In genomic region chr3:29511701-29512100, GRCh38 we compare ENCODE assay signal across 18 cellular contexts.
"Had no signal": no experiment of that assay in that cellular context is flagged by ENCODE, and none has a peak within 500 bp of the region (broad histone marks: within the 10 kb centered on the region; RNA-seq: fewer than 3 reads in every experiment).

No MANE protein-coding gene starts in this region.

- H3K9ac ChIP-seq: neural progenitor cell, parathyroid adenoma had no signal

- H3K4me2 ChIP-seq: neural progenitor cell had no signal

- H2AFZ ChIP-seq: neural progenitor cell, parathyroid adenoma had no signal

- H3K36me3 ChIP-seq: colonic mucosa, neural progenitor cell, right lobe of liver, stomach, tibial nerve, upper lobe of right lung, uterus had no signal

- H3K27ac ChIP-seq: colonic mucosa, epithelial cell of prostate, neural progenitor cell, parathyroid adenoma, right lobe of liver, stomach, testis, tibial nerve, upper lobe of right lung, uterus had no signal

- H3K79me2 ChIP-seq: parathyroid adenoma had no signal

- DNase-seq: colonic mucosa; effector CD8-positive, alpha-beta T cell; endodermal cell; naive thymus-derived CD4-positive, alpha-beta T cell; right lobe of liver; small intestine; stimulated activated CD4-positive, alpha-beta T cell treated with anti-CD3 and anti-CD28 coated beads, Interleukin-2, amount 100 ng/mL, for 24 hours; stimulated activated CD4-positive, alpha-beta T cell treated with anti-CD3 and anti-CD28 coated beads, Interleukin-4, amount 100 ng/mL, for 24 hours; stimulated activated naive CD4-positive, alpha-beta T cell treated with Interleukin-2 at 50 U/mL for 16 hours; stomach; testis; upper lobe of right lung; uterus had no signal

- H3K27me3 ChIP-seq: colonic mucosa, neural progenitor cell, right lobe of liver, stomach, testis, tibial nerve, upper lobe of right lung, uterus had no signal

- H3K9me3 ChIP-seq: colonic mucosa, right lobe of liver, stomach, testis, tibial nerve, upper lobe of right lung, uterus had no signal

- H3K4me1 ChIP-seq: colonic mucosa, neural progenitor cell, parathyroid adenoma, uterus had no signal

- H3K4me3 ChIP-seq: colonic mucosa, lung, neural progenitor cell, right lobe of liver, stomach, testis, tibial nerve, upper lobe of right lung, uterus had no signal
